ENCODE assay signal across 13 cellular contexts in genomic region chr6:14228571-14228970, GRCh38.
DNase-seq lines count a peak whose midpoint lies in the region; ATAC-seq and TF ChIP-seq lines count a peak whose summit lies in the region.
"Had no signal": no experiment of that assay in that cellular context is flagged by ENCODE, and none has a peak within 500 bp of the region (broad histone marks: within the 10 kb centered on the region; RNA-seq: fewer than 3 reads in every experiment).

No MANE protein-coding gene starts in this region.

- no peaks in the 10 kb centered on the region; the same call in 1 of the 2 replicates for H3K9me3 ChIP-seq in BLaER1
- H3K9me3 ChIP-seq in left lung, result no peaks in the 10 kb centered on the region
- H3K9me3 ChIP-seq in WERI-Rb-1 (ENCODE audit: severe bottlenecking), result no peaks in the 10 kb centered on the region
- H3K9me3 ChIP-seq: SJSA1 had no signal

- H3K9me3 Mint-ChIP-seq in activated T-cell treated with anti-CD3 and anti-CD28 coated beads, Interleukin-2, amount 50 U/mL, for 72 hours, result peaks cover 0 to 2% of the 10 kb centered on the region in 2 donors

- H3K4me2 ChIP-seq in BLaER1, result peak overlapping the region; percentile 77

- no peak overlapping the region for H3K27ac Mint-ChIP-seq in activated T-cell treated with anti-CD3 and anti-CD28 coated beads, Interleukin-2, amount 50 U/mL, for 72 hours

- ATAC-seq in activated T-cell treated with anti-CD3 and anti-CD28 coated beads, Interleukin-2, amount 50 U/mL, for 72 hours (replicated peaks in 1 of 2), result peak; percentile 88 to 89
- no peak for ATAC-seq in left lung
- no peak for ATAC-seq in HG03521 (IDR thresholded peaks at IDR 0.05; ENCODE audit: unreplicated experiment)
- ATAC-seq: activated CD4-positive, CD25-positive, alpha-beta regulatory T cell treated with anti-CD3 and anti-CD28 coated beads, Interleukin-2, amount 50 U/mL, for 24 hours; GM12878 had no signal

- peak; percentile 77 for DNase-seq in HFF-Myc (ENCODE audit: extremely low read depth, low read depth)
- DNase-seq in activated T-cell treated with anti-CD3 and anti-CD28 coated beads, Interleukin-2, amount 50 U/mL, for 72 hours, result peak; percentile 66 to 67
- peak; percentile 13 to 46 for DNase-seq in stimulated activated CD4-positive, alpha-beta T cell treated with anti-CD3 and anti-CD28 coated beads, Interleukin-12 subunit alpha, Interleukin-12 subunit beta, amount 100 ng/mL, for 24 hours (ENCODE audit: low read depth in 2 of 2)
- DNase-seq in lower leg skin (ENCODE audit: low spot score in 2 of 2), result no peak
- DNase-seq in left lung, result no peak
- DNase-seq in WERI-Rb-1, result no peak
- DNase-seq: KG1, NCI-H345 had no signal

- H3K27ac ChIP-seq in BLaER1 (no peak overlapping the region; the same call in 1 of the 2 replicates), left lung (no peak overlapping the region), WERI-Rb-1 (no peak overlapping the region)
- H3K27ac ChIP-seq: SJSA1 had no signal

- H3K9ac ChIP-seq in BLaER1, result no peak overlapping the region

- H3K36me3 Mint-ChIP-seq in activated T-cell treated with anti-CD3 and anti-CD28 coated beads, Interleukin-2, amount 50 U/mL, for 72 hours (ENCODE audit: insufficient read depth in 2 of 2), result peaks cover 13 to 20% of the 10 kb centered on the region in 2 donors

- no peak overlapping the region for H3K4me3 ChIP-seq in BLaER1
- H3K4me3 ChIP-seq in HFF-Myc (replicated peaks; ENCODE audit: low read depth, low read length), result no peak overlapping the region
- H3K4me3 ChIP-seq in lower leg skin (ENCODE audit: low read depth, poor library complexity, severe bottlenecking), result no peak overlapping the region
- no peak overlapping the region for H3K4me3 ChIP-seq in left lung
- H3K4me3 ChIP-seq in WERI-Rb-1 (ENCODE audit: low read depth, low read length), result no peak overlapping the region
- H3K4me3 ChIP-seq: GM12878, SJSA1 had no signal

- H4K20me1 ChIP-seq in BLaER1, result no peaks in the 10 kb centered on the region

- TF ChIP-seq POLR2A in lower leg skin (IDR thresholded peaks at IDR 0.05), result no peak

- H3K4me1 ChIP-seq in BLaER1 (peaks cover 53% of the 10 kb centered on the region), left lung (peaks cover 0 to 3% of the 10 kb centered on the region in 2 donors)
- H3K4me1 ChIP-seq: SJSA1 had no signal

- H3K4me1 Mint-ChIP-seq in activated T-cell treated with anti-CD3 and anti-CD28 coated beads, Interleukin-2, amount 50 U/mL, for 72 hours (ENCODE audit: low read depth), result peaks cover 42% of the 10 kb centered on the region

- WGBS in lower leg skin, 2 donors, result 64 to 74% methylated on average over 7 of the region's 7 CpGs

- H3K4me3 Mint-ChIP-seq in activated T-cell treated with anti-CD3 and anti-CD28 coated beads, Interleukin-2, amount 50 U/mL, for 72 hours, result peak overlapping the region in 1 of 2 donors; percentile 7

- no peak for TF ChIP-seq CTCF in HFF-Myc (IDR thresholded peaks at IDR 0.05; ENCODE audit: low read depth, low read length, missing control alignments)
- no peak for TF ChIP-seq CTCF in lower leg skin (IDR thresholded peaks at IDR 0.05)
- no peak for TF ChIP-seq CTCF in left lung (IDR thresholded peaks at IDR 0.05)
- TF ChIP-seq CTCF in WERI-Rb-1 (IDR thresholded peaks at IDR 0.05; ENCODE audit: low read depth, low read length), result no peak

- no peaks in the 10 kb centered on the region for H3K27me3 Mint-ChIP-seq in activated T-cell treated with anti-CD3 and anti-CD28 coated beads, Interleukin-2, amount 50 U/mL, for 72 hours (ENCODE audit: low read depth)

- intact Hi-C loops in lower leg skin (cut with DNase I; ENCODE audit: low total_unique reads), result no loop called here
- intact Hi-C loops in left lung (cut with DNase I), result no loop called here

- H3K27me3 ChIP-seq in BLaER1, result no peaks in the 10 kb centered on the region
- no peaks in the 10 kb centered on the region for H3K27me3 ChIP-seq in left lung
- no peaks in the 10 kb centered on the region for H3K27me3 ChIP-seq in WERI-Rb-1 (ENCODE audit: insufficient read depth, low read depth, severe bottlenecking)
- H3K27me3 ChIP-seq: SJSA1 had no signal

- H3K36me3 ChIP-seq in BLaER1 (no peaks in the 10 kb centered on the region), left lung (no peaks in the 10 kb centered on the region), WERI-Rb-1 (no peaks in the 10 kb centered on the region)
- H3K36me3 ChIP-seq: SJSA1 had no signal

Comparison
In these comparisons a context has a peak if more than half of its experiments do, and no peak if none do; other contexts are left out.
1. DNase-seq: peak in HFF-Myc (single experiment), activated T-cell treated with anti-CD3 and anti-CD28 coated beads, Interleukin-2, amount 50 U/mL, for 72 hours (2 of 2) and stimulated activated CD4-positive, alpha-beta T cell treated with anti-CD3 and anti-CD28 coated beads, Interleukin-12 subunit alpha, Interleukin-12 subunit beta, amount 100 ng/mL, for 24 hours (2 of 2); none in lower leg skin (0 of 2), left lung (0 of 2) and WERI-Rb-1 (single experiment).
2. ATAC-seq: peak in activated T-cell treated with anti-CD3 and anti-CD28 coated beads, Interleukin-2, amount 50 U/mL, for 72 hours (2 of 2); none in left lung (single experiment) and HG03521 (single experiment).